Comparison of ENCODE assay signal across 18 cellular contexts in genomic region chr4:184529283-184529682, GRCh38. TPM values are rescaled to one million over a fixed set of nuclear protein-coding genes. Genes with fewer than 3 reads are reported as not detected.
DNase-seq lines count a peak whose midpoint lies in the region; ATAC-seq and TF ChIP-seq lines count a peak whose summit lies in the region.
"Had no signal": no experiment of that assay in that cellular context is flagged by ENCODE, and none has a peak within 500 bp of the region (broad histone marks: within the 10 kb centered on the region; RNA-seq: fewer than 3 reads in every experiment).

No MANE protein-coding gene starts in this region.

- H3K27me3 ChIP-seq in PC-3 (ENCODE audit: low read length) (no peaks in the 10 kb centered on the region), mammary epithelial cell (ENCODE audit: insufficient read depth, low read length) (no peaks in the 10 kb centered on the region)
- H3K27me3 ChIP-seq: pancreas, uterus had no signal

- 3% methylated on average over 4 of the region's 5 CpGs for WGBS in mammary epithelial cell (ENCODE audit: low coverage, missing lambda C conversion rate)

- no peaks in the 10 kb centered on the region for H4K20me1 ChIP-seq in PC-3 (ENCODE audit: low read length)
- no peaks in the 10 kb centered on the region for H4K20me1 ChIP-seq in mammary epithelial cell (ENCODE audit: insufficient read depth, low read length)

- H3K36me3 ChIP-seq in PC-3 (ENCODE audit: low read depth, low read length) = no peaks in the 10 kb centered on the region
- H3K36me3 ChIP-seq in mammary epithelial cell (ENCODE audit: insufficient read depth, low read length) = no peaks in the 10 kb centered on the region
- H3K36me3 ChIP-seq: pancreas, uterus had no signal

- peaks cover 10% of the 10 kb centered on the region for H3K9me3 Mint-ChIP-seq in neural crest cell

- peak overlapping the region; percentile 93 for H3K27ac Mint-ChIP-seq in neural crest cell (ENCODE audit: unreplicated experiment)
- H3K27ac Mint-ChIP-seq: activated T-helper 2 cell treated with anti-CD3 and anti-CD28 coated beads, Interferon-gamma antibody, Interleukin-2, Interleukin-4, amounts not matched to agents 10 μg/mL and 5 μg/mL and 100 μg/mL, durations not matched to agents 14 hours and 24 hours and 36 hours; HFFc6 had no signal

- in situ Hi-C loops in mammary epithelial cell (cut with MboI; ENCODE audit: low sequenced_read_pairs in 2 of 2) = no loop called here

- DNase-seq in EH (ENCODE audit: low read depth) (peak; percentile 4), PC-3 (peak; percentile 78), mammary epithelial cell (peak; percentile 98), neural crest cell (ENCODE audit: low read depth, low spot score) (no peak), dedifferentiated amniotic fluid mesenchymal stem cell (ENCODE audit: extremely low spot score) (no peak)
- DNase-seq: HFFc6; Karpas-422; NCI-H1694; NCI-H510A treated with DMSO at 0.1 percent for 48 hours; pancreas; stimulated activated naive B cell treated with anti-CD40 and anti-IgM and Interleukin-4, amounts not matched to agents 10 μg/mL and 1 μg/mL and 100 μg/mL, for 72 hours; uterus had no signal

- peaks cover 35% of the 10 kb centered on the region for H3K4me1 Mint-ChIP-seq in neural crest cell

- no peaks in the 10 kb centered on the region for H3K27me3 Mint-ChIP-seq in neural crest cell (ENCODE audit: low read depth)
- H3K27me3 Mint-ChIP-seq: stimulated activated naive B cell treated with anti-CD40 and anti-IgM and Interleukin-4, amounts not matched to agents 10 μg/mL and 1 μg/mL and 100 μg/mL, for 72 hours had no signal

- no peaks in the 10 kb centered on the region for H3K79me2 ChIP-seq in PC-3 (ENCODE audit: low read length)
- peaks cover 6% of the 10 kb centered on the region for H3K79me2 ChIP-seq in mammary epithelial cell (ENCODE audit: insufficient read depth, low read length)

- H3K9ac ChIP-seq in PC-3 (ENCODE audit: low read length) (no peak overlapping the region), mammary epithelial cell (ENCODE audit: insufficient read depth, low read length) (peak overlapping the region; percentile 3)

- H3F3A ChIP-seq in PC-3 (ENCODE audit: low read length, unreplicated experiment) = no peaks in the 10 kb centered on the region

- POLR2A ChIA-PET in PC-3 (lab: Charles Lee; ENCODE audit: unreplicated experiment) = no interaction called here

- H3K36me3 Mint-ChIP-seq in neural crest cell (ENCODE audit: low read depth) = peaks cover 11% of the 10 kb centered on the region

- H3K4me1 ChIP-seq in PC-3 (ENCODE audit: insufficient read depth, low read length) = peaks cover 10% of the 10 kb centered on the region
- H3K4me1 ChIP-seq in mammary epithelial cell (ENCODE audit: insufficient read depth, low read length) = peaks cover 27% of the 10 kb centered on the region
- H3K4me1 ChIP-seq: pancreas, uterus had no signal

- peak overlapping the region; percentile 58 for H3K4me3 Mint-ChIP-seq in neural crest cell
- H3K4me3 Mint-ChIP-seq: HFFc6 had no signal

- H3K4me3 ChIP-seq in PC-3 (ENCODE audit: low read length) (no peak overlapping the region), mammary epithelial cell (replicated peaks in 1 of 3; ENCODE audit: insufficient read depth in 1 of 3, low read depth in 2 of 3, low read length in 3 of 3) (no peak overlapping the region)
- H3K4me3 ChIP-seq: pancreas, skin epidermis, uterus had no signal

- TF ChIP-seq CTCF in PC-3 (conservative IDR thresholded peaks at IDR 0.05; ENCODE audit: low read depth, low read length) (0 out of 2 replicates have a peak, but pooled peaks have one; percentile 33), mammary epithelial cell (conservative IDR thresholded peaks at IDR 0.05 in 1 of 2, IDR thresholded peaks at IDR 0.05 in 1 of 2; ENCODE audit: extremely low read depth in 1 of 2, insufficient read depth in 1 of 2, low read depth in 1 of 2, low read length in 2 of 2) (peak in 1 of 2 donors; percentile 15), neural crest cell (conservative IDR thresholded peaks at IDR 0.05) (no peak)

- H3K4me2 ChIP-seq in PC-3 (ENCODE audit: low read length) (peak overlapping the region; percentile 12; the same call in 1 of the 2 replicates), mammary epithelial cell (ENCODE audit: insufficient read depth, low read depth, low read length) (peak overlapping the region; percentile 32)

- CTCF ChIA-PET in PC-3 (lab: Charles Lee) = no interaction called here
- CTCF ChIA-PET in mammary epithelial cell (lab: Charles Lee; ENCODE audit: low non-redundant PET) = no interaction called here

- ATAC-seq in PC-3 (no peak), HG02938 (IDR thresholded peaks at IDR 0.05; ENCODE audit: unreplicated experiment) (no peak), GM18907 (IDR thresholded peaks at IDR 0.05; ENCODE audit: unreplicated experiment) (no peak), GM21786 (IDR thresholded peaks at IDR 0.05; ENCODE audit: unreplicated experiment) (no peak)
- ATAC-seq: pancreas had no signal

- H2AFZ ChIP-seq in PC-3 (ENCODE audit: low read length) (no peak overlapping the region), mammary epithelial cell (ENCODE audit: low read depth, low read length) (peak overlapping the region; percentile 26)

- BruUV-seq in PC-3 (replicated peaks; lab: Mats Ljungman, UMichigan) = no TSS peak
- no TSS peak for BruUV-seq in mammary epithelial cell (replicated peaks; lab: Mats Ljungman, UMichigan)

- intact Hi-C loops in PC-3 (cut with micrococcal nuclease) = no loop called here
- intact Hi-C loops in mammary epithelial cell (cut with micrococcal nuclease) = loop anchor here (2.0 to 5.0 kb wide), 2 partner anchors 14 to 1022 kb away; partner anchors contain the start of gene ING2

- H3K9me3 ChIP-seq in PC-3 (ENCODE audit: low read length) = no peaks in the 10 kb centered on the region
- H3K9me3 ChIP-seq in mammary epithelial cell (replicated peaks; ENCODE audit: insufficient read depth, low read length) = no peaks in the 10 kb centered on the region
- H3K9me3 ChIP-seq: pancreas had no signal

- no peaks in the 10 kb centered on the region for H3K9me2 ChIP-seq in PC-3 (replicated peaks; ENCODE audit: low read length)

- peak overlapping the region; percentile 74 for H3K27ac ChIP-seq in PC-3 (ENCODE audit: low read length)
- peak overlapping the region; percentile 86 for H3K27ac ChIP-seq in mammary epithelial cell (ENCODE audit: insufficient read depth, low read depth, low read length)
- H3K27ac ChIP-seq: HL-60, pancreas, uterus had no signal

- dilution Hi-C loops in mammary epithelial cell (cut with HindIII; ENCODE audit: low sequenced_read_pairs) = loop anchor here (5.0 kb wide), 2 partner anchors 72 to 97 kb away; no protein-coding TSS in a partner anchor

RNA-seq across cellular contexts. Expression of gene IRF2, which starts 54.9 kb away (rescaled TPM):
- 7.7 TPM in 2 replicates for total RNA-seq in PC-3 (2014; rRNA removed)
- 10 to 100 TPM; 22.0 to 23.3 TPM for total RNA-seq in mammary epithelial cell
- 24.1 TPM for polyA plus RNA-seq in mammary epithelial cell
- 31.3 TPM for polyA minus RNA-seq in mammary epithelial cell
- total RNA-seq in neural crest cell = 12.6 and 15.8 TPM in 2 replicates

Comparison
In these comparisons a context has a peak if more than half of its experiments do, and no peak if none do; other contexts are left out.
1. DNase-seq: peak in EH (single experiment), PC-3 (single experiment) and mammary epithelial cell (single experiment); none in neural crest cell (single experiment) and dedifferentiated amniotic fluid mesenchymal stem cell (single experiment).